8 cellular contexts compared by ENCODE assay signal in the genomic region with DNA sequence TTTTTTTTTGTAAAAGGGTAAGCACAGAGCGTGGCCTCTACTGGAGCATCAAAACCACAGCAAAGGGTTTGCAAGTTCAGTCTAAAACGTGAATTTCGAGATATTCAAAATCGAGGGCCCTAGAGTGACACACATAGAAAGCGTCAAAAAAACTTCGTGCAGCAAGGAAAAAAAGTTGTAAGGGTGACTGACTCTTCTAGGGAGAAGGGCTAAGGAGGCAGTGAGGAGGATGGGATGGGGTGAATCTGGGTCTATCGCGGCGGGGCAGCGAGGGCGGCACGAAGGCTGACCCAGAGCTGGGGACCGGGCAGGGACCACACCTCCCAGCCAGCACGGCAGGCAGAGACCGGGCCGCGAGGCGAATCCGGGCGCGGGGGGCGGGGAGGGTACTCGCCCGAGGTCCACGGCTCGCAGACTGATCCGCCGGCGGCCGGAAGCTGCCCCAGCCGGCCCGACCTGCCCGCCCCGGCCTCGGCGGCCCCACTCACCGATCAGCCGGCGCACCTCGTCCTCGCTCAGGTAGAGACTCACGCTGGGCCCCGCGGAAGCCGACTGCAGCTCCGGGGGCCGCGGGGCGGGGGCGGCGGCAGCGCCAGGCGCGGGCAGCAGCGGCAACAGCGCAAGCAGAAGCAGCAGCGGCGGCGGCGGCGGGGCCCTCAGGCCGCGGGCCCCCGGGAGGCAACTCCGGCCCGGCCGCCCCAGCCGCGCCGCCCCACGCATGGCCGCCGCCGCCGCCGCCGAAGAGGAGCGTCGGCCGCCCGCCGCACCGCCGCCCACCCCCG. TPM values are rescaled to one million over a fixed set of nuclear protein-coding genes. Genes with fewer than 3 reads are reported as not detected.
A peak's percentile ranks its signal among the peaks of the same experiment; 100 is the strongest.
DNase-seq lines count a peak whose midpoint lies in the region; ATAC-seq, FAIRE-seq and TF ChIP-seq lines count a peak whose summit lies in the region.

No MANE protein-coding gene starts in this region.

- DNase-seq in AG09309 (ENCODE audit: low read depth): no peak
- DNase-seq in Peyer's patch: peak; percentile 54 to 82 (median 79)
- peak; percentile 40 for DNase-seq in activated gamma-delta T cell (lab: John Stamatoyannopoulos, UW)
- peak; percentile 48 to 62 for DNase-seq in frontal cortex (ENCODE audit: low spot score in 2 of 2)
- DNase-seq in neuronal stem cell (ENCODE audit: low spot score): peak; percentile 39
- DNase-seq in thyroid gland: peak; percentile 82

- H2AK5ac ChIP-seq in neuronal stem cell (ENCODE audit: low read depth, low read length): no peak overlapping the region

- H3K36me3 ChIP-seq in Peyer's patch (no peaks in the 10 kb centered on the region), neuronal stem cell (replicated peaks in 1 of 2; ENCODE audit: control insufficient read depth in 2 of 2, insufficient read depth in 2 of 2, low read length in 2 of 2) (peaks cover 2 to 6% of the 10 kb centered on the region in 2 donors), thyroid gland (no peaks in the 10 kb centered on the region)

- no peak overlapping the region for H4K8ac ChIP-seq in neuronal stem cell (ENCODE audit: low read depth, low read length)

- H2BK120ac ChIP-seq in neuronal stem cell (ENCODE audit: low read depth, low read length): no peak overlapping the region

- peak overlapping the region; percentile 96 for H3K18ac ChIP-seq in neuronal stem cell (ENCODE audit: low read length)

- ATAC-seq in GM18873 (IDR thresholded peaks at IDR 0.05; ENCODE audit: low FRiP score, unreplicated experiment): peak; percentile 41
- peak; percentile 40 for ATAC-seq in HG03097 (IDR thresholded peaks at IDR 0.05; ENCODE audit: low FRiP score, unreplicated experiment)

- peak overlapping the region; percentile 87 for H3K4me3 ChIP-seq in AG09309 (ENCODE audit: control insufficient read depth, low read depth, low read length)
- peak overlapping the region; percentile 77 to 97 (median 88) for H3K4me3 ChIP-seq in Peyer's patch
- peak overlapping the region; percentile 86 to 89 for H3K4me3 ChIP-seq in neuronal stem cell (ENCODE audit: low read length in 2 of 2)
- H3K4me3 ChIP-seq in thyroid gland (replicated peaks in 1 of 3): peak overlapping the region; percentile 49 to 70 (median 49)

- TF ChIP-seq CTCF in AG09309 (IDR thresholded peaks at IDR 0.05; ENCODE audit: control insufficient read depth, insufficient read depth, low read depth, low read length, missing control alignments) (no peak), Peyer's patch (IDR thresholded peaks at IDR 0.05) (no peak), thyroid gland (IDR thresholded peaks at IDR 0.05) (no peak)

- WGBS in neuronal stem cell (ENCODE audit: extremely low coverage in 2 of 2, insufficient read length in 2 of 2, insufficient replicate concordance in 1 of 2), 2 donors: no CpG with 5 or more reads among the region's 85 CpGs
- 0% methylated on average over 14 to 17 of the region's 85 CpGs for WGBS in thyroid gland, 2 donors

- peak overlapping the region; percentile 46 for H2BK5ac ChIP-seq in neuronal stem cell (ENCODE audit: low read length)

- H3K4me1 ChIP-seq in Peyer's patch (peaks cover 0 to 25% (median 0%) of the 10 kb centered on the region in 4 donors), neuronal stem cell (ENCODE audit: control insufficient read depth in 2 of 2, insufficient read depth in 1 of 2, low read depth in 1 of 2, low read length in 2 of 2) (peaks cover 9 to 15% of the 10 kb centered on the region in 2 donors), thyroid gland (peaks cover 15 to 18% of the 10 kb centered on the region in 2 donors)

- no peak overlapping the region for H3K4ac ChIP-seq in neuronal stem cell (ENCODE audit: low read length)

- H3K14ac ChIP-seq in neuronal stem cell (ENCODE audit: low read length): peak overlapping the region; percentile 76

- H2BK15ac ChIP-seq in neuronal stem cell (ENCODE audit: low read length): peak overlapping the region; percentile 22

- no peak overlapping the region for H4K91ac ChIP-seq in neuronal stem cell (ENCODE audit: low read depth, low read length, poor library complexity)

- TF ChIP-seq POLR2A in Peyer's patch (IDR thresholded peaks at IDR 0.05) (no peak), thyroid gland (IDR thresholded peaks at IDR 0.05) (no peak)

- H3K79me1 ChIP-seq in neuronal stem cell (ENCODE audit: low read depth, low read length): no peaks in the 10 kb centered on the region

- H3K9me3 ChIP-seq in Peyer's patch (no peaks in the 10 kb centered on the region), neuronal stem cell (replicated peaks in 1 of 2; ENCODE audit: control insufficient read depth in 2 of 2, insufficient read depth in 1 of 2, low read depth in 1 of 2, low read length in 2 of 2) (peaks cover 0 to 15% of the 10 kb centered on the region in 2 donors), thyroid gland (no peaks in the 10 kb centered on the region)

- H3K4me2 ChIP-seq in neuronal stem cell (ENCODE audit: insufficient read depth, low read length, poor library complexity, severe bottlenecking): peak overlapping the region; percentile 61

- no peak overlapping the region for H2BK12ac ChIP-seq in neuronal stem cell (ENCODE audit: low read length)

- no peak for FAIRE-seq in frontal cortex (lab: Jason Lieb, UNC)

- peak overlapping the region; percentile 96 for H3K9ac ChIP-seq in neuronal stem cell (ENCODE audit: low read depth, low read length, poor library complexity)

- no peaks in the 10 kb centered on the region for H3K27me3 ChIP-seq in Peyer's patch
- H3K27me3 ChIP-seq in neuronal stem cell (ENCODE audit: control insufficient read depth in 3 of 3, insufficient read depth in 3 of 3, low read depth in 1 of 3, low read length in 3 of 3): no peaks in the 10 kb centered on the region
- H3K27me3 ChIP-seq in thyroid gland: no peaks in the 10 kb centered on the region

- intact Hi-C loops in thyroid gland (cut with DNase I): no loop called here

- H2AFZ ChIP-seq in neuronal stem cell (ENCODE audit: low read length): peak overlapping the region; percentile 87

- H3K27ac ChIP-seq in Peyer's patch (peak overlapping the region; percentile 86 to 95 (median 90)), neuronal stem cell (replicated peaks; ENCODE audit: low read length) (peak overlapping the region; percentile 63), thyroid gland (peak overlapping the region; percentile 65 to 94 (median 88))

- H3K23ac ChIP-seq in neuronal stem cell (ENCODE audit: low read depth, low read length, poor library complexity): peak overlapping the region; percentile 94

RNA-seq across cellular contexts. Expression of a gene that starts 0.5 kb away (rescaled TPM):
- total RNA-seq in Peyer's patch: 10 to 100 TPM; 24.3 to 71.4 (median 38.2) TPM
- 89.3 TPM for total RNA-seq in frontal cortex
- 73.2 TPM for polyA plus RNA-seq in neuronal stem cell (2013, experiment 1 of 2)
- polyA plus RNA-seq in neuronal stem cell (2013, experiment 2 of 2): 76.3 TPM
- 100 to 1,000 TPM in 2 of 4 donors, 10 to 100 TPM in 2; 95.2 to 168 (median 108) TPM for total RNA-seq in thyroid gland
